Comparison of ENCODE assay signal across 8 cellular contexts in genomic region chr13:29573190-29573589, GRCh38. TPM values are rescaled to one million over a fixed set of nuclear protein-coding genes. Genes with fewer than 3 reads are reported as not detected.
DNase-seq lines count a peak whose midpoint lies in the region; ATAC-seq and TF ChIP-seq lines count a peak whose summit lies in the region.

No MANE protein-coding gene starts in this region.

- no peak overlapping the region for H2BK5ac ChIP-seq in mesendoderm (ENCODE audit: low read length)

- DNase-seq in NCI-H2171 treated with DMSO at 0.1 percent for 48 hours (lab: John Stamatoyannopoulos, UW) (peak; percentile 9), NCI-H2171 (lab: John Stamatoyannopoulos, UW) (no peak), NCI-H510A (lab: John Stamatoyannopoulos, UW) (peak; percentile 25), gastrocnemius medialis (peak; percentile 30 to 54), mesendoderm (no peak)
- DNase-seq in central memory CD4-positive, alpha-beta T cell, result no peak

- H3K9me3 ChIP-seq in gastrocnemius medialis, result no peaks in the 10 kb centered on the region

- in situ Hi-C loops in gastrocnemius medialis (cut with MboI; ENCODE audit: low sequenced_read_pairs in 4 of 4), result no loop called here

- H3K36me3 ChIP-seq in gastrocnemius medialis (no peaks in the 10 kb centered on the region), mesendoderm (ENCODE audit: control insufficient read depth, insufficient read depth, low read length) (no peaks in the 10 kb centered on the region)

- H3K4me1 ChIP-seq in gastrocnemius medialis, result no peaks in the 10 kb centered on the region
- H3K4me1 ChIP-seq in mesendoderm (ENCODE audit: control insufficient read depth, low read depth, low read length), result no peaks in the 10 kb centered on the region

- H4K5ac ChIP-seq in mesendoderm (ENCODE audit: low read length), result no peak overlapping the region

- peak; percentile 43 for ATAC-seq in esophagus mucosa
- ATAC-seq in gastrocnemius medialis, result peak; percentile 55 to 56
- ATAC-seq in GM21360 (IDR thresholded peaks at IDR 0.05; ENCODE audit: unreplicated experiment), result no peak

- no peak overlapping the region for H2AK5ac ChIP-seq in mesendoderm (ENCODE audit: low read length)

- H2BK120ac ChIP-seq in mesendoderm (ENCODE audit: low read depth, low read length), result no peak overlapping the region

- H3K27ac ChIP-seq in gastrocnemius medialis (no peak overlapping the region), mesendoderm (ENCODE audit: low read depth, low read length) (no peak overlapping the region)

- H3K27me3 ChIP-seq in gastrocnemius medialis, result no peaks in the 10 kb centered on the region
- H3K27me3 ChIP-seq in mesendoderm (ENCODE audit: insufficient read depth, low read length, poor library complexity), result no peaks in the 10 kb centered on the region

- no CpG with 5 or more reads among the region's 8 CpGs for WGBS in mesendoderm (ENCODE audit: extremely low coverage, insufficient coverage, low lambda C conversion rate)

- intact Hi-C loops in gastrocnemius medialis (cut with DNase I; ENCODE audit: low total_unique reads), result no loop called here

- H3K79me1 ChIP-seq in mesendoderm (ENCODE audit: low read length), result peaks cover 16% of the 10 kb centered on the region

- no peak overlapping the region for H2BK15ac ChIP-seq in mesendoderm (replicated peaks; ENCODE audit: low read depth)

- no peak overlapping the region for H4K8ac ChIP-seq in mesendoderm (ENCODE audit: low read depth, low read length)

- H3K79me2 ChIP-seq in mesendoderm (ENCODE audit: control insufficient read depth, insufficient read depth, low read length), result peaks cover 89% of the 10 kb centered on the region

- H3K18ac ChIP-seq in mesendoderm (ENCODE audit: low read length), result no peak overlapping the region

- TF ChIP-seq CTCF in gastrocnemius medialis (IDR thresholded peaks at IDR 0.05 in 4 of 5, conservative IDR thresholded peaks at IDR 0.05 in 1 of 5), result no peak

- no peak overlapping the region for H3K4me2 ChIP-seq in mesendoderm (ENCODE audit: low read length)

- no peak overlapping the region for H3K23ac ChIP-seq in mesendoderm (ENCODE audit: low read length)

- H3K4ac ChIP-seq in mesendoderm (ENCODE audit: low read depth, low read length), result no peak overlapping the region

- H3K4me3 ChIP-seq in gastrocnemius medialis, result no peak overlapping the region
- no peak overlapping the region for H3K4me3 ChIP-seq in mesendoderm (ENCODE audit: low read length)

- no peak overlapping the region for H3K56ac ChIP-seq in mesendoderm (ENCODE audit: low read length)

- no peak overlapping the region for H3K9ac ChIP-seq in mesendoderm (ENCODE audit: low read length)

- no peak for TF ChIP-seq POLR2A in gastrocnemius medialis (IDR thresholded peaks at IDR 0.05)

RNA-seq across cellular contexts. Expression of gene SLC7A1, which starts 22.3 kb away (rescaled TPM):
- total RNA-seq in esophagus mucosa, result 181 TPM
- 1 to 10 TPM; 1.6 to 4.6 (median 3.7) TPM for total RNA-seq in gastrocnemius medialis
- 53.2 TPM for polyA plus RNA-seq in mesendoderm (2013, experiment 1 of 2)
- 51.9 TPM for polyA plus RNA-seq in mesendoderm (2013, experiment 2 of 2)

Comparison
In these comparisons a context has a peak if more than half of its experiments do, and no peak if none do; other contexts are left out.
1. DNase-seq: peak in NCI-H2171 treated with DMSO at 0.1 percent for 48 hours (single experiment), NCI-H510A (single experiment) and gastrocnemius medialis (2 of 2); none in NCI-H2171 (single experiment), mesendoderm (single experiment) and central memory CD4-positive, alpha-beta T cell (single experiment).
2. RNA of gene SLC7A1, which starts 22.3 kb away (total RNA-seq): 181 TPM in esophagus mucosa (single experiment); 1.6 to 4.6 TPM in gastrocnemius medialis; every median in the first group is over 10 times any median in the second.